ENCODE assay signal across 15 cellular contexts in genomic region chr6:97047473-97048201, GRCh38.
"Had no signal": no experiment of that assay in that cellular context is flagged by ENCODE, and none has a peak within 500 bp of the region (broad histone marks: within the 10 kb centered on the region; RNA-seq: fewer than 3 reads in every experiment).

No MANE protein-coding gene starts in this region.

- H3K36me3 ChIP-seq: spleen had no signal

- H3K27ac ChIP-seq: foreskin keratinocyte, hepatocyte, spleen had no signal

- H3K4me1 ChIP-seq: foreskin keratinocyte had no signal

- DNase-seq: erythroblast; foreskin keratinocyte; mammary epithelial cell; naive thymus-derived CD8-positive, alpha-beta T cell; posterior cingulate gyrus; spleen; stimulated activated CD4-positive, alpha-beta T cell treated with anti-CD3 and anti-CD28 coated beads, Interleukin-15, amount 100 ng/mL, for 24 hours; stimulated activated CD4-positive, alpha-beta T cell treated with anti-CD3 and anti-CD28 coated beads, Interleukin-1b, Interleukin-23, amount 100 ng/mL, for 48 hours; stimulated activated CD4-positive, alpha-beta T cell treated with anti-CD3 and anti-CD28 coated beads, Interleukin-4, amount 100 ng/mL, for 24 hours; stimulated activated naive CD8-positive, alpha-beta T cell treated with anti-CD3 and anti-CD28 coated beads, Interleukin-15, amount 100 ng/mL, for 72 hours; trophoblast cell had no signal

- H3K4me3 ChIP-seq: hepatocyte, spleen had no signal

- ATAC-seq: foreskin keratinocyte; left lobe of liver; naive thymus-derived CD8-positive, alpha-beta T cell; sciatic nerve; stimulated activated memory B cell treated with anti-CD40 and anti-IgM and Interleukin-4, amounts not matched to agents 10 μg/mL and 1 μg/mL and 100 μg/mL, for 72 hours; stimulated activated naive CD8-positive, alpha-beta T cell treated with anti-CD3 and anti-CD28 coated beads, Interleukin-15, amount 100 ng/mL, for 72 hours had no signal

- H3K9me3 ChIP-seq: spleen had no signal
